In genomic region chr7:156827587-156828203, GRCh38 we compare ENCODE assay signal across 9 cellular contexts.
DNase-seq lines count a peak whose midpoint lies in the region; ATAC-seq, FAIRE-seq and TF ChIP-seq lines count a peak whose summit lies in the region.
"Had no signal": no experiment of that assay in that cellular context is flagged by ENCODE, and none has a peak within 500 bp of the region (broad histone marks: within the 10 kb centered on the region; RNA-seq: fewer than 3 reads in every experiment).

No MANE protein-coding gene starts in this region.

- H3K9me3 ChIP-seq in heart right ventricle (no peaks in the 10 kb centered on the region), upper lobe of right lung (no peaks in the 10 kb centered on the region)

- H3K36me3 Mint-ChIP-seq in activated T-helper 2 cell treated with anti-CD3 and anti-CD28 coated beads, Interferon-gamma antibody, Interleukin-2, Interleukin-4, amounts not matched to agents 10 μg/mL and 5 μg/mL and 100 μg/mL, durations not matched to agents 14 hours and 24 hours and 36 hours (ENCODE audit: low read depth), result peaks cover 12% of the 10 kb centered on the region

- WGBS in heart right ventricle, 2 donors, result 77 to 83% methylated on average over 6 of the region's 6 CpGs

- peaks cover 0 to 3% (median 0%) of the 10 kb centered on the region in 9 donors for H3K4me1 ChIP-seq in heart right ventricle
- H3K4me1 ChIP-seq in upper lobe of right lung, result no peaks in the 10 kb centered on the region

- H3K9me3 Mint-ChIP-seq in activated T-helper 2 cell treated with anti-CD3 and anti-CD28 coated beads, Interferon-gamma antibody, Interleukin-2, Interleukin-4, amounts not matched to agents 10 μg/mL and 5 μg/mL and 100 μg/mL, durations not matched to agents 14 hours and 24 hours and 36 hours, result no peaks in the 10 kb centered on the region
- H3K9me3 Mint-ChIP-seq: naive thymus-derived CD8-positive, alpha-beta T cell had no signal

- H3K36me3 ChIP-seq in heart right ventricle, result peaks cover 0 to 43% (median 0%) of the 10 kb centered on the region in 9 donors
- H3K36me3 ChIP-seq in upper lobe of right lung, result peaks cover 9% of the 10 kb centered on the region

- no peaks in the 10 kb centered on the region for H3K27me3 Mint-ChIP-seq in activated T-helper 2 cell treated with anti-CD3 and anti-CD28 coated beads, Interferon-gamma antibody, Interleukin-2, Interleukin-4, amounts not matched to agents 10 μg/mL and 5 μg/mL and 100 μg/mL, durations not matched to agents 14 hours and 24 hours and 36 hours (ENCODE audit: low read depth)
- H3K27me3 Mint-ChIP-seq: naive thymus-derived CD8-positive, alpha-beta T cell had no signal

- TF ChIP-seq CTCF in heart right ventricle (IDR thresholded peaks at IDR 0.05) (peak in 7 of 9 donors; percentile 39 to 66 (median 47)), upper lobe of right lung (IDR thresholded peaks at IDR 0.05) (peak; percentile 43)

- H3K4me3 ChIP-seq in heart right ventricle (no peak overlapping the region), upper lobe of right lung (no peak overlapping the region)

- H3K4me1 Mint-ChIP-seq in activated T-helper 2 cell treated with anti-CD3 and anti-CD28 coated beads, Interferon-gamma antibody, Interleukin-2, Interleukin-4, amounts not matched to agents 10 μg/mL and 5 μg/mL and 100 μg/mL, durations not matched to agents 14 hours and 24 hours and 36 hours (ENCODE audit: low read depth), result no peaks in the 10 kb centered on the region

- no peak for DNase-seq in heart right ventricle
- DNase-seq in left cardiac atrium, result no peak
- DNase-seq in frontal cortex (ENCODE audit: low spot score in 2 of 2), result peak in 1 of 2 donors; percentile 8
- no peak for DNase-seq in upper lobe of right lung
- no peak for DNase-seq in activated CD4-positive, alpha-beta T cell treated with anti-CD3 and anti-CD28 coated beads, Interleukin-2, amount 50 U/mL, for 1 hour
- no peak for DNase-seq in activated T-helper 2 cell treated with anti-CD3 and anti-CD28 coated beads, Interferon-gamma antibody, Interleukin-2, Interleukin-4, amounts not matched to agents 10 μg/mL and 5 μg/mL and 100 μg/mL, durations not matched to agents 14 hours and 24 hours and 36 hours (ENCODE audit: low spot score)

- intact Hi-C loops in heart right ventricle (cut with DNase I), result loop anchor here in 5 of 10 donors (5.0 to 10.0 kb wide), 2 partner anchors 1030 to 1033 kb away; no protein-coding TSS in a partner anchor
- intact Hi-C loops in left cardiac atrium (cut with DNase I), result no loop called here
- intact Hi-C loops in upper lobe of right lung (cut with DNase I), result no loop called here
- intact Hi-C loops in activated T-helper 2 cell treated with anti-CD3 and anti-CD28 coated beads, Interferon-gamma antibody, Interleukin-2, Interleukin-4, amounts not matched to agents 10 μg/mL and 5 μg/mL and 100 μg/mL, durations not matched to agents 14 hours and 24 hours and 36 hours (cut with micrococcal nuclease), result loop anchor here (5.0 kb wide), 1 partner anchor 1010 kb away; no protein-coding TSS in a partner anchor

- H3K27ac ChIP-seq in heart right ventricle (no peak overlapping the region), upper lobe of right lung (no peak overlapping the region)

- peak; percentile 96 for FAIRE-seq in frontal cortex (lab: Jason Lieb, UNC)

- H3K27me3 ChIP-seq in heart right ventricle (no peaks in the 10 kb centered on the region), upper lobe of right lung (no peaks in the 10 kb centered on the region)

- H3K27ac Mint-ChIP-seq in activated T-helper 2 cell treated with anti-CD3 and anti-CD28 coated beads, Interferon-gamma antibody, Interleukin-2, Interleukin-4, amounts not matched to agents 10 μg/mL and 5 μg/mL and 100 μg/mL, durations not matched to agents 14 hours and 24 hours and 36 hours, result no peak overlapping the region

- ATAC-seq in heart right ventricle (no peak), left cardiac atrium (no peak), SK-N-SH treated with all-trans-retinoic acid at 6 μM for 48 hours (peak; percentile 69), upper lobe of right lung (no peak), GM18870 (IDR thresholded peaks at IDR 0.05; ENCODE audit: unreplicated experiment) (no peak)
- ATAC-seq: naive thymus-derived CD8-positive, alpha-beta T cell had no signal

- H3K4me3 Mint-ChIP-seq in activated T-helper 2 cell treated with anti-CD3 and anti-CD28 coated beads, Interferon-gamma antibody, Interleukin-2, Interleukin-4, amounts not matched to agents 10 μg/mL and 5 μg/mL and 100 μg/mL, durations not matched to agents 14 hours and 24 hours and 36 hours (ENCODE audit: low read depth), result no peak overlapping the region
- H3K4me3 Mint-ChIP-seq: naive thymus-derived CD8-positive, alpha-beta T cell had no signal

TF ChIP-seq in SK-N-SH treated with all-trans-retinoic acid at 6 μM for 48 hours, 23 proteins besides CTCF, POLR2A, EP300 and RAD21:
- no peak for TF ChIP-seq ZNF70 (CRISPR knock-in tag; IDR thresholded peaks at IDR 0.05)
- TF ChIP-seq OSR1 (CRISPR knock-in tag; IDR thresholded peaks at IDR 0.05), result no peak
